24 cellular contexts compared by ENCODE assay signal in genomic region chr2:135796606-135797005, GRCh38.
"Had no signal": no experiment of that assay in that cellular context is flagged by ENCODE, and none has a peak within 500 bp of the region (broad histone marks: within the 10 kb centered on the region; RNA-seq: fewer than 3 reads in every experiment).

No MANE protein-coding gene starts in this region.

- H3K4me3 Mint-ChIP-seq: activated CD4-positive, alpha-beta memory T cell treated with anti-CD3 and anti-CD28 coated beads, Interleukin-2, amount 10 ng/mL, durations not matched to agents 7 days and 5 days; activated CD4-positive, alpha-beta T cell treated with anti-CD3 and anti-CD28 coated beads, Interleukin-2, amount 10 ng/mL, durations not matched to agents 7 days and 5 days; activated naive CD4-positive, alpha-beta T cell treated with anti-CD3 and anti-CD28 coated beads, Interleukin-2, amount 10 ng/mL, durations not matched to agents 7 days and 5 days; activated naive CD8-positive, alpha-beta T cell treated with anti-CD3 and anti-CD28 coated beads, Interleukin-2, amount 10 ng/mL, durations not matched to agents 7 days and 5 days; activated T-cell treated with anti-CD3 and anti-CD28 coated beads, Interleukin-2, amount 50 U/mL, for 24 hours; activated T-cell treated with anti-CD3 and anti-CD28 coated beads, Interleukin-2, amount 50 U/mL, for 72 hours; brain had no signal

- H3K36me3 Mint-ChIP-seq: brain had no signal

- DNase-seq: activated CD4-positive, alpha-beta memory T cell treated with anti-CD3 and anti-CD28 coated beads, Interleukin-2, amount 10 ng/mL, durations not matched to agents 7 days and 5 days; activated CD4-positive, alpha-beta T cell treated with anti-CD3 and anti-CD28 coated beads for 4 hours; activated CD4-positive, alpha-beta T cell treated with anti-CD3 and anti-CD28 coated beads, Interleukin-2, amount 10 ng/mL, durations not matched to agents 7 days and 5 days; activated CD4-positive, alpha-beta T cell treated with anti-CD3 and anti-CD28 coated beads, Interleukin-2, amount 50 U/mL, for 4 hours; activated CD4-positive, CD25-positive, alpha-beta regulatory T cell; activated CD4-positive, CD25-positive, alpha-beta regulatory T cell treated with anti-CD3 and anti-CD28 coated beads, Interleukin-2, amount 50 U/mL, for 72 hours; activated CD8-positive, alpha-beta memory T cell treated with anti-CD3 and anti-CD28 coated beads, Interleukin-2, amount 50 U/mL, for 48 hours; activated gamma-delta T cell; activated naive CD4-positive, alpha-beta T cell; activated naive CD4-positive, alpha-beta T cell treated with anti-CD3 and anti-CD28 coated beads, Interleukin-2, amount 10 ng/mL, durations not matched to agents 7 days and 5 days; activated naive CD8-positive, alpha-beta T cell treated with anti-CD3 and anti-CD28 coated beads, Interleukin-2, amount 10 ng/mL, durations not matched to agents 7 days and 5 days; activated T-cell treated with anti-CD3 and anti-CD28 coated beads for 4 hours; activated T-cell treated with anti-CD3 and anti-CD28 coated beads, Interleukin-2, amount 50 U/mL, for 24 hours; activated T-cell treated with anti-CD3 and anti-CD28 coated beads, Interleukin-2, amount 50 U/mL, for 72 hours; central memory CD4-positive, alpha-beta T cell; cerebellar nuclear complex; colonic mucosa; effector CD8-positive, alpha-beta T cell; foreskin fibroblast; T-helper 2 cell had no signal

- H3K36me3 ChIP-seq: ascending aorta, breast epithelium, cardiac muscle cell, colonic mucosa had no signal

- H3K27me3 Mint-ChIP-seq: activated CD4-positive, alpha-beta memory T cell treated with anti-CD3 and anti-CD28 coated beads, Interleukin-2, amount 10 ng/mL, durations not matched to agents 7 days and 5 days; activated CD4-positive, alpha-beta T cell treated with anti-CD3 and anti-CD28 coated beads, Interleukin-2, amount 10 ng/mL, durations not matched to agents 7 days and 5 days; activated naive CD8-positive, alpha-beta T cell treated with anti-CD3 and anti-CD28 coated beads, Interleukin-2, amount 10 ng/mL, durations not matched to agents 7 days and 5 days; activated T-cell treated with anti-CD3 and anti-CD28 coated beads, Interleukin-2, amount 50 U/mL, for 24 hours had no signal

- H3K27ac Mint-ChIP-seq: activated CD4-positive, alpha-beta memory T cell treated with anti-CD3 and anti-CD28 coated beads, Interleukin-2, amount 10 ng/mL, durations not matched to agents 7 days and 5 days; activated CD4-positive, alpha-beta T cell treated with anti-CD3 and anti-CD28 coated beads, Interleukin-2, amount 10 ng/mL, durations not matched to agents 7 days and 5 days; activated naive CD4-positive, alpha-beta T cell treated with anti-CD3 and anti-CD28 coated beads, Interleukin-2, amount 10 ng/mL, durations not matched to agents 7 days and 5 days; activated naive CD8-positive, alpha-beta T cell treated with anti-CD3 and anti-CD28 coated beads, Interleukin-2, amount 10 ng/mL, durations not matched to agents 7 days and 5 days; activated T-cell treated with anti-CD3 and anti-CD28 coated beads, Interleukin-2, amount 50 U/mL, for 24 hours; activated T-cell treated with anti-CD3 and anti-CD28 coated beads, Interleukin-2, amount 50 U/mL, for 72 hours; brain had no signal

- ATAC-seq: activated T-cell treated with anti-CD3 and anti-CD28 coated beads, Interleukin-2, amount 50 U/mL, for 72 hours had no signal

- H3K9me3 ChIP-seq: ascending aorta, breast epithelium, colonic mucosa had no signal

- H3K27ac ChIP-seq: ascending aorta, breast epithelium, cardiac muscle cell, colonic mucosa had no signal
